ENCODE assay signal across 27 cellular contexts in the genomic region with DNA sequence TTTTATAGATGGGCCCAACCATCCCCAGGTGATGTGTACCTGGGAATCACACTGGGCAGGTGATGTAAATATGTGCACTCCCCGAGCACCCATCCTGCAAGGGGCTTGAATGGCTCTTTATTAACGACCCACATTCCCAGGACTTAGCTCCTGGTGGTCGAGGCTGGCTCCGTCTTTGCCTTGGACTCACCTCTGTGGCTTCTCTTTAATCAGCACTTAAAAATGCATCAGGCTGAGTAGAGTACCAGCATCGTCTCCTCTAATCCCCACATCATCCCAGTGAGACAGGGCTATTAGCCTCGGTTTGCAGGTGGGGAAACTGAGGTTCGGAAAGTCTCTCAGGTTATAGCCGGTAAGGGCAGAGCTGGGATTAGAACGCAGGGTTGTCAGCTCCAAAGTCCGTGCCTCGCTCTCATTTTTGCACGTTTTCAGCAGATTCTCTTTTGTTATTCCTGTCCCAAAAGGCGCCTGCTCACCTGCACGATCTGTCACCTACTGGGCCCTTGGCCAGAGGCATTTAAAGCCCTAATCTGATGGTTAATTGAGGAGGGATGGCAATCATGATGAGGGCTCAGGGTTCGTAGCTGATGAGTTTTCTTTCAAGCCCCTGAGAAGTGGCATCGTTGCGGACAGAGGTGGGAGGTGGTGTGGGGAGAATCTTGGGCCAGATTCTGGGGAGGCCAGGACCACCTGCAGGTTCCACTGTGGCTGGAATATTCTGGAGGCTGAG. TPM values are rescaled to one million over a fixed set of nuclear protein-coding genes. Genes with fewer than 3 reads are reported as not detected.
DNase-seq lines count a peak whose midpoint lies in the region; ATAC-seq and TF ChIP-seq lines count a peak whose summit lies in the region.
"Had no signal": no experiment of that assay in that cellular context is flagged by ENCODE, and none has a peak within 500 bp of the region (broad histone marks: within the 10 kb centered on the region; RNA-seq: fewer than 3 reads in every experiment).

No MANE protein-coding gene starts in this region.

- POLR2A ChIA-PET in MCF 10A (lab: Yijun Ruan, JAX), result interaction anchor here (0.6 to 2.1 kb wide), 9 partner anchors 12 to 151 kb away, joined by 3 to 9 read pairs (median 5); no protein-coding TSS in a partner anchor

- no peak overlapping the region for H4K91ac ChIP-seq in trophoblast cell (ENCODE audit: low read depth, low read length)

- H3K14ac ChIP-seq in trophoblast cell (ENCODE audit: low read length), result no peak overlapping the region

- no peak for TF ChIP-seq POLR2A in breast epithelium (IDR thresholded peaks at IDR 0.05)
- TF ChIP-seq POLR2A in vagina (IDR thresholded peaks at IDR 0.05), result no peak

- no peak overlapping the region for H3K9ac ChIP-seq in trophoblast cell (ENCODE audit: low read length)

- H3K4me3 Mint-ChIP-seq in MCF 10A (ENCODE audit: unreplicated experiment), result no peak overlapping the region
- H3K4me3 Mint-ChIP-seq in stimulated activated memory B cell treated with anti-CD40 and anti-IgM and Interleukin-4, amounts not matched to agents 10 μg/mL and 1 μg/mL and 100 μg/mL, for 72 hours, result no peak overlapping the region
- H3K4me3 Mint-ChIP-seq: activated CD4-positive, alpha-beta T cell treated with anti-CD3 and anti-CD28 coated beads, Interleukin-2, amount 10 ng/mL, durations not matched to agents 7 days and 5 days; activated naive CD4-positive, alpha-beta T cell treated with anti-CD3 and anti-CD28 coated beads, Interleukin-2, amount 10 ng/mL, durations not matched to agents 7 days and 5 days; CD8-positive, alpha-beta T cell; mesothelial cell of epicardium; naive thymus-derived CD4-positive, alpha-beta T cell; stimulated activated naive CD8-positive, alpha-beta T cell treated with anti-CD3 and anti-CD28 coated beads, Interleukin-15, Interleukin-2, amounts not matched to agents 100 ng/mL and 50 ng/mL, for 24 hours had no signal

- H3K27ac Mint-ChIP-seq in MCF 10A (ENCODE audit: low read depth, unreplicated experiment), result peak overlapping the region; percentile 71
- H3K27ac Mint-ChIP-seq in stimulated activated memory B cell treated with anti-CD40 and anti-IgM and Interleukin-4, amounts not matched to agents 10 μg/mL and 1 μg/mL and 100 μg/mL, for 72 hours, result no peak overlapping the region
- H3K27ac Mint-ChIP-seq: activated CD4-positive, alpha-beta T cell treated with anti-CD3 and anti-CD28 coated beads, Interleukin-2, amount 10 ng/mL, durations not matched to agents 7 days and 5 days; activated naive CD4-positive, alpha-beta T cell treated with anti-CD3 and anti-CD28 coated beads, Interleukin-2, amount 10 ng/mL, durations not matched to agents 7 days and 5 days; CD8-positive, alpha-beta T cell; naive thymus-derived CD4-positive, alpha-beta T cell; stimulated activated naive CD8-positive, alpha-beta T cell treated with anti-CD3 and anti-CD28 coated beads, Interleukin-15, Interleukin-2, amounts not matched to agents 100 ng/mL and 50 ng/mL, for 24 hours had no signal

- H3K18ac ChIP-seq in trophoblast cell (ENCODE audit: low read length), result no peak overlapping the region

- H3K27me3 ChIP-seq in breast epithelium (no peaks in the 10 kb centered on the region), trophoblast cell (ENCODE audit: insufficient read depth, low read length) (no peaks in the 10 kb centered on the region), vagina (no peaks in the 10 kb centered on the region)
- H3K27me3 ChIP-seq: gastrocnemius medialis, ovary, upper lobe of right lung had no signal

- H3K4me1 Mint-ChIP-seq in MCF 10A (ENCODE audit: insufficient read depth, unreplicated experiment), result peaks cover 37% of the 10 kb centered on the region
- peaks cover 35% of the 10 kb centered on the region for H3K4me1 Mint-ChIP-seq in stimulated activated memory B cell treated with anti-CD40 and anti-IgM and Interleukin-4, amounts not matched to agents 10 μg/mL and 1 μg/mL and 100 μg/mL, for 72 hours

- TF ChIP-seq CTCF in MCF 10A (IDR thresholded peaks at IDR 0.05; ENCODE audit: unreplicated experiment), result no peak
- no peak for TF ChIP-seq CTCF in breast epithelium (IDR thresholded peaks at IDR 0.05)
- TF ChIP-seq CTCF in vagina (IDR thresholded peaks at IDR 0.05), result no peak

- no peak overlapping the region for H3K4me3 ChIP-seq in breast epithelium
- no peak overlapping the region for H3K4me3 ChIP-seq in trophoblast cell (ENCODE audit: low read depth, low read length)
- H3K4me3 ChIP-seq in vagina, result no peak overlapping the region
- H3K4me3 ChIP-seq: gastrocnemius medialis, ovary, upper lobe of right lung had no signal

- no peak overlapping the region for H3K23ac ChIP-seq in trophoblast cell (ENCODE audit: low read length)

- CTCF ChIA-PET in MCF 10A (lab: Yijun Ruan, JAX), result interaction anchor here (0.6 to 0.7 kb wide), 2 partner anchors 39 to 229 kb away, joined by 3 to 4 read pairs; no protein-coding TSS in a partner anchor

- H3K9me3 ChIP-seq in breast epithelium (no peaks in the 10 kb centered on the region), trophoblast cell (ENCODE audit: insufficient read depth, low read depth, low read length) (no peaks in the 10 kb centered on the region), vagina (no peaks in the 10 kb centered on the region)
- H3K9me3 ChIP-seq: gastrocnemius medialis, ovary, upper lobe of right lung had no signal

- peaks cover 7% of the 10 kb centered on the region for H3K36me3 Mint-ChIP-seq in MCF 10A (ENCODE audit: insufficient read depth, unreplicated experiment)
- H3K36me3 Mint-ChIP-seq in stimulated activated memory B cell treated with anti-CD40 and anti-IgM and Interleukin-4, amounts not matched to agents 10 μg/mL and 1 μg/mL and 100 μg/mL, for 72 hours, result no peaks in the 10 kb centered on the region
- H3K36me3 Mint-ChIP-seq: activated naive CD4-positive, alpha-beta T cell treated with anti-CD3 and anti-CD28 coated beads, Interleukin-2, amount 10 ng/mL, durations not matched to agents 7 days and 5 days; CD8-positive, alpha-beta T cell; mesothelial cell of epicardium; naive thymus-derived CD4-positive, alpha-beta T cell had no signal

- no peaks in the 10 kb centered on the region for H3K9me3 Mint-ChIP-seq in MCF 10A (ENCODE audit: unreplicated experiment)
- no peaks in the 10 kb centered on the region for H3K9me3 Mint-ChIP-seq in stimulated activated memory B cell treated with anti-CD40 and anti-IgM and Interleukin-4, amounts not matched to agents 10 μg/mL and 1 μg/mL and 100 μg/mL, for 72 hours
- H3K9me3 Mint-ChIP-seq: activated CD4-positive, alpha-beta T cell treated with anti-CD3 and anti-CD28 coated beads, Interleukin-2, amount 10 ng/mL, durations not matched to agents 7 days and 5 days; activated naive CD4-positive, alpha-beta T cell treated with anti-CD3 and anti-CD28 coated beads, Interleukin-2, amount 10 ng/mL, durations not matched to agents 7 days and 5 days; CD8-positive, alpha-beta T cell; mesothelial cell of epicardium; naive thymus-derived CD4-positive, alpha-beta T cell; stimulated activated naive CD8-positive, alpha-beta T cell treated with anti-CD3 and anti-CD28 coated beads, Interleukin-15, Interleukin-2, amounts not matched to agents 100 ng/mL and 50 ng/mL, for 24 hours had no signal

- H3K27me3 Mint-ChIP-seq in MCF 10A (ENCODE audit: insufficient read depth, unreplicated experiment), result no peaks in the 10 kb centered on the region
- no peaks in the 10 kb centered on the region for H3K27me3 Mint-ChIP-seq in stimulated activated memory B cell treated with anti-CD40 and anti-IgM and Interleukin-4, amounts not matched to agents 10 μg/mL and 1 μg/mL and 100 μg/mL, for 72 hours
- H3K27me3 Mint-ChIP-seq: activated CD4-positive, alpha-beta T cell treated with anti-CD3 and anti-CD28 coated beads, Interleukin-2, amount 10 ng/mL, durations not matched to agents 7 days and 5 days; activated naive CD4-positive, alpha-beta T cell treated with anti-CD3 and anti-CD28 coated beads, Interleukin-2, amount 10 ng/mL, durations not matched to agents 7 days and 5 days; stimulated activated naive CD8-positive, alpha-beta T cell treated with anti-CD3 and anti-CD28 coated beads, Interleukin-15, Interleukin-2, amounts not matched to agents 100 ng/mL and 50 ng/mL, for 24 hours had no signal

- intact Hi-C loops in MCF 10A (cut with micrococcal nuclease), result no loop called here
- intact Hi-C loops in breast epithelium (cut with DNase I; ENCODE audit: low total_unique reads), result no loop called here
- intact Hi-C loops in vagina (cut with DNase I), result no loop called here

- H2AFZ ChIP-seq in trophoblast cell (ENCODE audit: insufficient read depth, low read length, poor library complexity), result no peak overlapping the region

- H3K79me2 ChIP-seq in trophoblast cell (ENCODE audit: control insufficient read depth, insufficient read depth, low read length, poor library complexity), result peaks cover 71% of the 10 kb centered on the region

- peaks cover 9 to 18% of the 10 kb centered on the region in 2 donors for H3K4me1 ChIP-seq in breast epithelium
- peaks cover 26 to 56% of the 10 kb centered on the region in 2 experiments for H3K4me1 ChIP-seq in trophoblast cell (ENCODE audit: control insufficient read depth in 1 of 2, insufficient read depth in 2 of 2, low read length in 2 of 2)
- H3K4me1 ChIP-seq in vagina, result peaks cover 96% of the 10 kb centered on the region

- no peak for DNase-seq in MCF 10A (ENCODE audit: unreplicated experiment)
- DNase-seq in breast epithelium (ENCODE audit: low spot score in 2 of 2), result no peak
- no peak for DNase-seq in epithelial cell of prostate (ENCODE audit: low read depth, low spot score)
- DNase-seq in trophoblast cell, result peak; percentile 75 to 91
- no peak for DNase-seq in vagina (ENCODE audit: extremely low spot score in 2 of 2)
- no peak for DNase-seq in NCI-H82 (lab: John Stamatoyannopoulos, UW)
- DNase-seq: 8988T; activated CD4-positive, alpha-beta T cell treated with anti-CD3 and anti-CD28 coated beads, Interleukin-2, amount 10 ng/mL, durations not matched to agents 7 days and 5 days; activated naive CD4-positive, alpha-beta T cell treated with anti-CD3 and anti-CD28 coated beads, Interleukin-2, amount 10 ng/mL, durations not matched to agents 7 days and 5 days; CD8-positive, alpha-beta T cell; cerebellar nuclear complex; DMS153; effector CD8-positive, alpha-beta T cell; gastrocnemius medialis; GDM1; KG1; naive thymus-derived CD4-positive, alpha-beta T cell; NCI-H1694; NCI-H2171; NCI-H510A treated with DMSO at 0.1 percent for 48 hours; stimulated activated CD4-positive, alpha-beta T cell treated with anti-CD3 and anti-CD28 coated beads, Interleukin-4, amount 100 ng/mL, for 4 hours; upper lobe of right lung had no signal

- ATAC-seq in stimulated activated memory B cell treated with anti-CD40 and anti-IgM and Interleukin-4, amounts not matched to agents 10 μg/mL and 1 μg/mL and 100 μg/mL, for 72 hours, result no peak
- ATAC-seq in GM18867 (IDR thresholded peaks at IDR 0.05; ENCODE audit: unreplicated experiment), result no peak
- ATAC-seq: CD8-positive, alpha-beta T cell; naive thymus-derived CD4-positive, alpha-beta T cell had no signal

- H3K27ac ChIP-seq in breast epithelium (peak overlapping the region in 1 of 2 donors; percentile 14), epithelial cell of prostate (peak overlapping the region; percentile 48), trophoblast cell (ENCODE audit: low read depth, low read length) (no peak overlapping the region), vagina (peak overlapping the region; percentile 77)
- H3K27ac ChIP-seq: gastrocnemius medialis, upper lobe of right lung had no signal

- BruUV-seq in MCF 10A (replicated peaks; lab: Mats Ljungman, UMichigan), result no TSS peak

- no peak overlapping the region for H2BK12ac ChIP-seq in trophoblast cell (ENCODE audit: low read length)

- H2AK5ac ChIP-seq in trophoblast cell (ENCODE audit: low read length), result no peak overlapping the region

- no peak overlapping the region for H2BK5ac ChIP-seq in trophoblast cell (ENCODE audit: low read depth, low read length, poor library complexity)

- no peak overlapping the region for H4K8ac ChIP-seq in trophoblast cell (ENCODE audit: low read depth, low read length)

- H3K79me1 ChIP-seq in trophoblast cell (ENCODE audit: low read length), result no peaks in the 10 kb centered on the region

- WGBS in trophoblast cell (ENCODE audit: extremely low coverage, insufficient coverage, insufficient read length), result no CpG with 5 or more reads among the region's 17 CpGs

- no peak overlapping the region for H3K4me2 ChIP-seq in trophoblast cell (ENCODE audit: low read length)

- no peaks in the 10 kb centered on the region for H3K36me3 ChIP-seq in breast epithelium
- H3K36me3 ChIP-seq in trophoblast cell (ENCODE audit: control insufficient read depth in 1 of 2, insufficient read depth in 2 of 2, low read length in 2 of 2), result peaks cover 64 to 78% of the 10 kb centered on the region in 2 experiments
- no peaks in the 10 kb centered on the region for H3K36me3 ChIP-seq in vagina
- H3K36me3 ChIP-seq: gastrocnemius medialis, ovary, upper lobe of right lung had no signal

- H3K4ac ChIP-seq in trophoblast cell (ENCODE audit: low read depth, low read length), result peak overlapping the region; percentile 57

- H2BK120ac ChIP-seq in trophoblast cell (ENCODE audit: insufficient read depth, low read length, poor library complexity), result no peak overlapping the region

- no peak overlapping the region for H4K12ac ChIP-seq in trophoblast cell (ENCODE audit: low read depth, low read length)

RNA-seq across cellular contexts. Expression of gene SPSB1, which starts 29.5 kb away (rescaled TPM):
- total RNA-seq in MCF 10A (2022) (8.2 and 16.2 TPM in 2 replicates), breast epithelium (10 to 100 TPM; 30.6 to 52.5 (median 34.4) TPM), vagina (40.0 TPM)
- polyA plus RNA-seq in trophoblast cell (2013), result 85.2 and 90.2 TPM in 2 replicates

Comparison
In these comparisons a context has a peak if more than half of its experiments do, and no peak if none do; other contexts are left out.
1. DNase-seq: peak in trophoblast cell (2 of 2); none in MCF 10A (single experiment), breast epithelium (0 of 2), epithelial cell of prostate (single experiment), vagina (0 of 2) and NCI-H82 (single experiment).